ENCODE assay signal across 10 cellular contexts in genomic region chr16:65120811-65121721, GRCh38. TPM values are rescaled to one million over a fixed set of nuclear protein-coding genes. Genes with fewer than 3 reads are reported as not detected.
DNase-seq lines count a peak whose midpoint lies in the region; ATAC-seq and TF ChIP-seq lines count a peak whose summit lies in the region.
"Had no signal": no experiment of that assay in that cellular context is flagged by ENCODE, and none has a peak within 500 bp of the region (broad histone marks: within the 10 kb centered on the region; RNA-seq: fewer than 3 reads in every experiment).

No MANE protein-coding gene starts in this region.

- intact Hi-C loops in mucosa of descending colon (cut with DNase I, micrococcal nuclease), result no loop called here
- intact Hi-C loops in transverse colon (cut with DNase I; ENCODE audit: low total_unique reads), result no loop called here

- H3K4me1 ChIP-seq in mucosa of descending colon (ENCODE audit: low read depth) (peaks cover 14% of the 10 kb centered on the region), transverse colon (peaks cover 8 to 64% (median 43%) of the 10 kb centered on the region in 4 donors)

- no peaks in the 10 kb centered on the region for H3K9me3 ChIP-seq in mucosa of descending colon
- H3K9me3 ChIP-seq in transverse colon, result no peaks in the 10 kb centered on the region

- TF ChIP-seq POLR2A in transverse colon (IDR thresholded peaks at IDR 0.05), result no peak

- H3K4me3 ChIP-seq in epithelial cell of esophagus (ENCODE audit: low read length), result peak overlapping the region; percentile 59
- H3K4me3 ChIP-seq in mucosa of descending colon, result peak overlapping the region; percentile 11
- peak overlapping the region; percentile 37 to 70 (median 54) for H3K4me3 ChIP-seq in transverse colon

- TF ChIP-seq CTCF in epithelial cell of esophagus (IDR thresholded peaks at IDR 0.05; ENCODE audit: insufficient read depth, low read depth, low read length, missing control alignments) (no peak), mucosa of descending colon (IDR thresholded peaks at IDR 0.05) (no peak), transverse colon (IDR thresholded peaks at IDR 0.05) (no peak)

- H3K36me3 ChIP-seq in mucosa of descending colon (ENCODE audit: low read depth), result no peaks in the 10 kb centered on the region
- H3K36me3 ChIP-seq in transverse colon, result no peaks in the 10 kb centered on the region

- in situ Hi-C loops in transverse colon (cut with MboI; ENCODE audit: low pct_ligation_motif_present in 1 of 4, low pct_unique_long_range_greater_than_20kb in 1 of 4, low sequenced_read_pairs in 3 of 4), result loop anchor here in 3 of 4 donors (25.0 kb wide), 3 partner anchors 709 to 1759 kb away; no protein-coding TSS in a partner anchor

- DNase-seq in DMS 273 (lab: John Stamatoyannopoulos, UW; ENCODE audit: unreplicated experiment) (peak; percentile 71), DMS 273 treated with DMSO at 0.1 percent for 48 hours (lab: John Stamatoyannopoulos, UW) (no peak), epithelial cell of esophagus (ENCODE audit: low read depth) (peak; percentile 41), mucosa of descending colon (peak in 2 of 3 donors; percentile 37 to 50), transverse colon (no peak), RPMI8226 (no peak)
- DNase-seq: activated gamma-delta T cell had no signal

- TF ChIP-seq EP300 in transverse colon (IDR thresholded peaks at IDR 0.05; ENCODE audit: low read depth), result no peak

- H3K27me3 ChIP-seq in transverse colon, result peaks cover 44% of the 10 kb centered on the region

- ATAC-seq in mucosa of descending colon (peak; percentile 11), GM19467 (IDR thresholded peaks at IDR 0.05; ENCODE audit: unreplicated experiment) (no peak), GM19452 (IDR thresholded peaks at IDR 0.05; ENCODE audit: unreplicated experiment) (no peak)

- 0 to 7% methylated on average over 2 to 64 of the region's 70 CpGs for WGBS in transverse colon (ENCODE audit: low coverage in 1 of 2), 2 donors

- H3K27ac ChIP-seq in transverse colon, result peak overlapping the region; percentile 79 to 88 (median 86)
- H3K27ac ChIP-seq: 22Rv1 had no signal

RNA-seq across cellular contexts. Expression of gene CDH11, which starts 0.8 kb away (rescaled TPM):
- 10 to 100 TPM in 2 of 3 donors, 1 to 10 TPM in 1; 6.4 to 24.7 (median 12.6) TPM for total RNA-seq in mucosa of descending colon
- total RNA-seq in transverse colon, result 100 to 1,000 TPM in 1 of 4 donors, 10 to 100 TPM in 1, 1 to 10 TPM in 2; 8.2 to 141 (median 9.2) TPM

Comparison
In these comparisons a context has a peak if more than half of its experiments do, and no peak if none do; other contexts are left out.
1. DNase-seq: peak in DMS 273 (single experiment), epithelial cell of esophagus (single experiment) and mucosa of descending colon (2 of 3); none in DMS 273 treated with DMSO at 0.1 percent for 48 hours (single experiment), transverse colon (single experiment) and RPMI8226 (single experiment).
2. Peak in every context shown above with its lines, with median percentiles within 50 percentile points of each other: H3K4me3 ChIP-seq.